In genomic region chr12:6444704-6445688, GRCh38 we compare ENCODE assay signal across 11 cellular contexts. TPM values are rescaled to one million over a fixed set of nuclear protein-coding genes. Genes with fewer than 3 reads are reported as not detected.
A peak's percentile ranks its signal among the peaks of the same experiment; 100 is the strongest.
DNase-seq lines count a peak whose midpoint lies in the region; ATAC-seq and TF ChIP-seq lines count a peak whose summit lies in the region.
"Had no signal": no experiment of that assay in that cellular context is flagged by ENCODE, and none has a peak within 500 bp of the region (broad histone marks: within the 10 kb centered on the region; RNA-seq: fewer than 3 reads in every experiment).

Gene CD27, plus strand, starts transcription at chr12:6444955. Its CDS starts 141 bp downstream, at chr12:6445096.

- H3K9me2 ChIP-seq in OCI-LY7 (ENCODE audit: insufficient read depth, low read length), result no peaks in the 10 kb centered on the region

- H3K79me2 ChIP-seq in OCI-LY7 (ENCODE audit: insufficient read depth, low read depth, low read length), result peaks cover 14% of the 10 kb centered on the region; the same call in 1 of the 2 replicates

- H3K4me3 ChIP-seq in OCI-LY7 (ENCODE audit: low read depth, low read length, poor library complexity, severe bottlenecking) (peak within 1 kb of the TSS; percentile 73), duodenal mucosa (ENCODE audit: low read depth in 1 of 2, low read length in 2 of 2) (peak within 1 kb of the TSS; percentile 52 to 62)
- H3K4me3 ChIP-seq: smooth muscle cell had no signal

- H3K27ac ChIP-seq in OCI-LY7 (ENCODE audit: low read depth, low read length, poor library complexity, severe bottlenecking) (peak within 1 kb of the TSS; percentile 96), duodenal mucosa (ENCODE audit: low read depth, low read length) (peak within 1 kb of the TSS; percentile 73)

- no peaks in the 10 kb centered on the region for H4K20me1 ChIP-seq in OCI-LY7 (ENCODE audit: insufficient read depth, low read length)

- no peak for TF ChIP-seq CTCF in OCI-LY7 (conservative IDR thresholded peaks at IDR 0.05; ENCODE audit: low read length)

- POLR2A ChIA-PET in OCI-LY7 (lab: Charles Lee), result interaction anchor here (0.5 to 7.2 kb wide), 12 partner anchors 7 to 214 kb away, joined by 3 to 112 read pairs (median 7); partner anchors contain the start of genes TAPBPL and VAMP1

- ATAC-seq in stimulated activated naive CD8-positive, alpha-beta T cell treated with anti-CD3 and anti-CD28 coated beads, Interleukin-15, Interleukin-2, amounts not matched to agents 100 U/mL and 50 U/mL, for 24 hours, result peak; percentile 5
- ATAC-seq in HG02840 (IDR thresholded peaks at IDR 0.05; ENCODE audit: low FRiP score, unreplicated experiment) (no peak), GM21619 (IDR thresholded peaks at IDR 0.05; ENCODE audit: unreplicated experiment) (no peak)

- no peaks in the 10 kb centered on the region; the same call in none of the 2 replicates for H3K36me3 ChIP-seq in OCI-LY7 (ENCODE audit: insufficient read depth, low read length)
- peaks cover 0 to 4% of the 10 kb centered on the region in 2 donors for H3K36me3 ChIP-seq in duodenal mucosa (ENCODE audit: control insufficient read depth in 1 of 2, insufficient read depth in 2 of 2, low read length in 2 of 2)

- H3K9me3 ChIP-seq in OCI-LY7 (ENCODE audit: low read length) (no peaks in the 10 kb centered on the region), duodenal mucosa (ENCODE audit: control insufficient read depth in 1 of 2, low read length in 2 of 2) (no peaks in the 10 kb centered on the region)

- BruUV-seq in OCI-LY7 (replicated peaks; lab: Mats Ljungman, UMichigan), result TSS peak; percentile 80

- peak within 1 kb of the TSS; percentile 27 to 54 for H3K9ac ChIP-seq in duodenal mucosa (ENCODE audit: low read depth in 1 of 2, low read length in 2 of 2)

- intact Hi-C loops in OCI-LY7 (cut with micrococcal nuclease; ENCODE audit: unreplicated experiment), result no loop called here

- H3K4me1 ChIP-seq in OCI-LY7 (ENCODE audit: insufficient read depth, low read length, poor library complexity, severe bottlenecking) (peaks cover 76% of the 10 kb centered on the region), duodenal mucosa (ENCODE audit: control insufficient read depth in 1 of 2, insufficient read depth in 2 of 2, low read length in 2 of 2) (peaks cover under 1 to 4% of the 10 kb centered on the region in 2 donors)

- peak within 1 kb of the TSS; percentile 83 for H3K4me2 ChIP-seq in OCI-LY7 (ENCODE audit: low read length)
- H3K4me2 ChIP-seq: smooth muscle cell had no signal

- H2AFZ ChIP-seq in OCI-LY7 (ENCODE audit: low read length), result peak within 1 kb of the TSS; percentile 16; the same call in 1 of the 2 replicates

- DNase-seq in activated CD4-positive, alpha-beta T cell treated with anti-CD3 and anti-CD28 coated beads, Interleukin-2, amount 50 U/mL, for 1 hour, result peak; percentile 31
- DNase-seq in activated CD4-positive, alpha-beta T cell treated with anti-CD3 and anti-CD28 coated beads, Interleukin-2, amount 50 U/mL, for 48 hours, result no peak
- peak; percentile 78 for DNase-seq in OCI-LY7 (ENCODE audit: low spot score)
- peak; percentile 51 for DNase-seq in stimulated activated naive CD8-positive, alpha-beta T cell treated with anti-CD3 and anti-CD28 coated beads, Interleukin-15, Interleukin-2, amounts not matched to agents 100 U/mL and 50 U/mL, for 24 hours
- DNase-seq in islet precursor cell, result no peak
- DNase-seq: endodermal cell, NCI-H1105 treated with DMSO at 0.1 percent for 48 hours had no signal

- CTCF ChIA-PET in OCI-LY7 (lab: Charles Lee; ENCODE audit: unreplicated experiment), result interaction anchor here (1.0 to 2.1 kb wide), 4 partner anchors 15 to 19 kb away, joined by 3 to 8 read pairs (median 5); no protein-coding TSS in a partner anchor

- H3K27me3 ChIP-seq in duodenal mucosa (ENCODE audit: control insufficient read depth in 1 of 2, insufficient read depth in 2 of 2, low read length in 2 of 2), result no peaks in the 10 kb centered on the region

RNA-seq across cellular contexts. Expression of gene CD27, which starts in this region (rescaled TPM):
- total RNA-seq in OCI-LY7 (2014; rRNA removed; shearing (Covaris generic)), result 18.0 and 19.8 TPM in 2 replicates
- total RNA-seq in OCI-LY7 (2022), result 39.9 and 48.3 TPM in 2 replicates
- total RNA-seq: smooth muscle cell had no signal

Comparison
In these comparisons a context has a peak if more than half of its experiments do, and no peak if none do; other contexts are left out.
1. DNase-seq: peak in activated CD4-positive, alpha-beta T cell treated with anti-CD3 and anti-CD28 coated beads, Interleukin-2, amount 50 U/mL, for 1 hour (single experiment), OCI-LY7 (single experiment) and stimulated activated naive CD8-positive, alpha-beta T cell treated with anti-CD3 and anti-CD28 coated beads, Interleukin-15, Interleukin-2, amounts not matched to agents 100 U/mL and 50 U/mL, for 24 hours (single experiment); none in activated CD4-positive, alpha-beta T cell treated with anti-CD3 and anti-CD28 coated beads, Interleukin-2, amount 50 U/mL, for 48 hours (0 of 2) and islet precursor cell (single experiment).